Comparison of ENCODE assay signal across 18 cellular contexts in genomic region chr18:58201268-58201667, GRCh38.
"Had no signal": no experiment of that assay in that cellular context is flagged by ENCODE, and none has a peak within 500 bp of the region (broad histone marks: within the 10 kb centered on the region; RNA-seq: fewer than 3 reads in every experiment).

No MANE protein-coding gene starts in this region.

- H3K27me3 Mint-ChIP-seq: activated B cell treated with CpG ODN at 0.5 μM for 24 hours; activated naive CD8-positive, alpha-beta T cell treated with anti-CD3 and anti-CD28 coated beads, Interleukin-2, amount 10 ng/mL, durations not matched to agents 7 days and 5 days had no signal

- H3K36me3 ChIP-seq: ovary, spleen, vagina had no signal

- H3K4me3 ChIP-seq: dorsolateral prefrontal cortex, ovary, SK-N-MC, spleen, vagina had no signal

- DNase-seq: activated B cell treated with CpG ODN at 0.5 μM for 24 hours; activated CD4-positive, alpha-beta memory T cell treated with anti-CD3 and anti-CD28 coated beads, Interleukin-2, amount 10 ng/mL, durations not matched to agents 7 days and 5 days; activated CD4-positive, alpha-beta T cell treated with anti-CD3 and anti-CD28 coated beads for 48 hours; activated CD8-positive, alpha-beta memory T cell treated with anti-CD3 and anti-CD28 coated beads, Interleukin-2, amount 10 ng/mL, durations not matched to agents 7 days and 5 days; activated naive CD4-positive, alpha-beta T cell treated with Interleukin-2 at 50 U/mL for 16 hours; activated naive CD8-positive, alpha-beta T cell treated with anti-CD3 and anti-CD28 coated beads, Interleukin-2, amount 10 ng/mL, durations not matched to agents 7 days and 5 days; amygdala; dorsolateral prefrontal cortex; erythroblast; naive B cell; ovary; spleen; stimulated activated naive CD4-positive, alpha-beta T cell had no signal

- ATAC-seq: activated CD8-positive, alpha-beta memory T cell treated with anti-CD3 and anti-CD28 coated beads, Interleukin-2, amount 10 ng/mL, durations not matched to agents 7 days and 5 days; activated T-helper 17 cell treated with anti-CD3 and anti-CD28 coated beads, Interleukin-2, amount 50 U/mL, for 72 hours had no signal

- H3K4me3 Mint-ChIP-seq: activated B cell treated with CpG ODN at 0.5 μM for 24 hours; activated CD4-positive, alpha-beta memory T cell treated with anti-CD3 and anti-CD28 coated beads, Interleukin-2, amount 10 ng/mL, durations not matched to agents 7 days and 5 days; activated CD8-positive, alpha-beta memory T cell treated with anti-CD3 and anti-CD28 coated beads, Interleukin-2, amount 10 ng/mL, durations not matched to agents 7 days and 5 days; activated naive CD8-positive, alpha-beta T cell treated with anti-CD3 and anti-CD28 coated beads, Interleukin-2, amount 10 ng/mL, durations not matched to agents 7 days and 5 days; activated T-helper 17 cell treated with anti-CD3 and anti-CD28 coated beads, Interleukin-2, amount 50 U/mL, for 72 hours; mesothelial cell of epicardium; naive B cell; T-helper 2 cell treated with Interferon-gamma antibody and Interleukin-4, amounts not matched to agents 5 μg/mL and 100 μg/mL, for 36 hours had no signal

- H3K9me3 ChIP-seq: ovary, spleen, vagina had no signal

- H3K36me3 Mint-ChIP-seq: activated CD8-positive, alpha-beta memory T cell treated with anti-CD3 and anti-CD28 coated beads, Interleukin-2, amount 10 ng/mL, durations not matched to agents 7 days and 5 days; activated naive CD8-positive, alpha-beta T cell treated with anti-CD3 and anti-CD28 coated beads, Interleukin-2, amount 10 ng/mL, durations not matched to agents 7 days and 5 days; mesothelial cell of epicardium had no signal

- H3K27me3 ChIP-seq: dorsolateral prefrontal cortex, ovary, spleen, vagina had no signal

- H3K27ac ChIP-seq: ovary, SK-N-MC, spleen, vagina had no signal

- H3K4me1 Mint-ChIP-seq: activated CD4-positive, alpha-beta memory T cell treated with anti-CD3 and anti-CD28 coated beads, Interleukin-2, amount 10 ng/mL, durations not matched to agents 7 days and 5 days; activated CD8-positive, alpha-beta memory T cell treated with anti-CD3 and anti-CD28 coated beads, Interleukin-2, amount 10 ng/mL, durations not matched to agents 7 days and 5 days; activated T-helper 17 cell treated with anti-CD3 and anti-CD28 coated beads, Interleukin-2, amount 50 U/mL, for 72 hours; naive B cell had no signal

- H3K27ac Mint-ChIP-seq: activated B cell treated with CpG ODN at 0.5 μM for 24 hours; activated CD4-positive, alpha-beta memory T cell treated with anti-CD3 and anti-CD28 coated beads, Interleukin-2, amount 10 ng/mL, durations not matched to agents 7 days and 5 days; activated CD8-positive, alpha-beta memory T cell treated with anti-CD3 and anti-CD28 coated beads, Interleukin-2, amount 10 ng/mL, durations not matched to agents 7 days and 5 days; activated naive CD8-positive, alpha-beta T cell treated with anti-CD3 and anti-CD28 coated beads, Interleukin-2, amount 10 ng/mL, durations not matched to agents 7 days and 5 days; activated T-helper 17 cell treated with anti-CD3 and anti-CD28 coated beads, Interleukin-2, amount 50 U/mL, for 72 hours; naive B cell; T-helper 2 cell treated with Interferon-gamma antibody and Interleukin-4, amounts not matched to agents 5 μg/mL and 100 μg/mL, for 36 hours had no signal

- H3K4me1 ChIP-seq: spleen, vagina had no signal

- H3K9me3 Mint-ChIP-seq: activated B cell treated with CpG ODN at 0.5 μM for 24 hours; activated CD4-positive, alpha-beta memory T cell treated with anti-CD3 and anti-CD28 coated beads, Interleukin-2, amount 10 ng/mL, durations not matched to agents 7 days and 5 days; activated naive CD8-positive, alpha-beta T cell treated with anti-CD3 and anti-CD28 coated beads, Interleukin-2, amount 10 ng/mL, durations not matched to agents 7 days and 5 days; activated T-helper 17 cell treated with anti-CD3 and anti-CD28 coated beads, Interleukin-2, amount 50 U/mL, for 72 hours; mesothelial cell of epicardium; naive B cell; T-helper 2 cell treated with Interferon-gamma antibody and Interleukin-4, amounts not matched to agents 5 μg/mL and 100 μg/mL, for 36 hours had no signal
